8 cellular contexts compared by ENCODE assay signal in genomic region chr10:27240891-27241639, GRCh38. TPM values are rescaled to one million over a fixed set of nuclear protein-coding genes. Genes with fewer than 3 reads are reported as not detected.
DNase-seq lines count a peak whose midpoint lies in the region; ATAC-seq and TF ChIP-seq lines count a peak whose summit lies in the region.

No MANE protein-coding gene starts in this region.

- H3K4me1 ChIP-seq in SJCRH30, result no peaks in the 10 kb centered on the region

- H3K9me3 ChIP-seq in SJCRH30 (replicated peaks), result no peaks in the 10 kb centered on the region

- H3K9me3 Mint-ChIP-seq in chondrocyte (ENCODE audit: low read depth), result no peaks in the 10 kb centered on the region
- no peaks in the 10 kb centered on the region for H3K9me3 Mint-ChIP-seq in stimulated activated naive B cell treated with anti-CD40 and anti-IgM and Interleukin-4, amounts not matched to agents 10 μg/mL and 1 μg/mL and 100 μg/mL, for 72 hours

- H3K27ac ChIP-seq in SJCRH30 (peak overlapping the region; percentile 82), layer of hippocampus (ENCODE audit: low read depth, low read length) (peak overlapping the region; percentile 95)

- no peak for TF ChIP-seq CTCF in chondrocyte (IDR thresholded peaks at IDR 0.05)

- H3K4me3 ChIP-seq in SJCRH30, result peak overlapping the region; percentile 82

- H3K27me3 ChIP-seq in SJCRH30, result no peaks in the 10 kb centered on the region
- H3K27me3 ChIP-seq in layer of hippocampus (ENCODE audit: control insufficient read depth, insufficient read depth, low read length), result no peaks in the 10 kb centered on the region

- H3K36me3 ChIP-seq in SJCRH30, result peaks cover 5% of the 10 kb centered on the region; the same call in 1 of the 2 replicates

- H3K27ac Mint-ChIP-seq in chondrocyte (ENCODE audit: unreplicated experiment), result peak overlapping the region; percentile 96
- H3K27ac Mint-ChIP-seq in stimulated activated naive B cell treated with anti-CD40 and anti-IgM and Interleukin-4, amounts not matched to agents 10 μg/mL and 1 μg/mL and 100 μg/mL, for 72 hours, result peak overlapping the region; percentile 100

- H3K36me3 Mint-ChIP-seq in chondrocyte (ENCODE audit: low read depth), result no peaks in the 10 kb centered on the region
- peaks cover 4 to 7% of the 10 kb centered on the region in 2 donors for H3K36me3 Mint-ChIP-seq in stimulated activated naive B cell treated with anti-CD40 and anti-IgM and Interleukin-4, amounts not matched to agents 10 μg/mL and 1 μg/mL and 100 μg/mL, for 72 hours

- ATAC-seq in GM18909 (IDR thresholded peaks at IDR 0.05; ENCODE audit: poor library complexity, unreplicated experiment), result peak; percentile 14
- ATAC-seq in HG03135 (IDR thresholded peaks at IDR 0.05; ENCODE audit: unreplicated experiment), result peak; percentile 17
- peak; percentile 41 to 48 for ATAC-seq in stimulated activated naive B cell treated with anti-CD40 and anti-IgM and Interleukin-4, amounts not matched to agents 10 μg/mL and 1 μg/mL and 100 μg/mL, for 72 hours (replicated peaks)

- DNase-seq in CD1c-positive myeloid dendritic cell (ENCODE audit: extremely low spot score) (peak; percentile 70), SJCRH30 (peak in 1 of 2 experiments; percentile 45), chondrocyte (ENCODE audit: low spot score) (no peak), HPDE6-E6E7 (ENCODE audit: extremely low spot score) (no peak)
- peak; percentile 65 for DNase-seq in stimulated activated naive B cell treated with anti-CD40 and anti-IgM and Interleukin-4, amounts not matched to agents 10 μg/mL and 1 μg/mL and 100 μg/mL, for 72 hours

- H3K4me3 Mint-ChIP-seq in chondrocyte (ENCODE audit: unreplicated experiment), result peak overlapping the region; percentile 97
- H3K4me3 Mint-ChIP-seq in stimulated activated naive B cell treated with anti-CD40 and anti-IgM and Interleukin-4, amounts not matched to agents 10 μg/mL and 1 μg/mL and 100 μg/mL, for 72 hours, result peak overlapping the region; percentile 97 to 99

- H3K4me1 Mint-ChIP-seq in chondrocyte (ENCODE audit: low read depth), result peaks cover 33% of the 10 kb centered on the region
- H3K4me1 Mint-ChIP-seq in stimulated activated naive B cell treated with anti-CD40 and anti-IgM and Interleukin-4, amounts not matched to agents 10 μg/mL and 1 μg/mL and 100 μg/mL, for 72 hours, result peaks cover 23 to 31% of the 10 kb centered on the region in 2 donors

- H3K27me3 Mint-ChIP-seq in chondrocyte (ENCODE audit: low read depth), result no peaks in the 10 kb centered on the region
- H3K27me3 Mint-ChIP-seq in stimulated activated naive B cell treated with anti-CD40 and anti-IgM and Interleukin-4, amounts not matched to agents 10 μg/mL and 1 μg/mL and 100 μg/mL, for 72 hours, result no peaks in the 10 kb centered on the region

RNA-seq across cellular contexts. Expression of gene ACBD5, which starts 0.5 kb away (rescaled TPM):
- total RNA-seq in SJCRH30 (2014; rRNA removed; shearing (Covaris generic)), result 19.2 and 21.1 TPM in 2 replicates
- total RNA-seq in chondrocyte, result 20.6 to 24.7 TPM (median 24.6 TPM) in 3 replicates

Comparison
In these comparisons a context has a peak if more than half of its experiments do, and no peak if none do; other contexts are left out.
1. DNase-seq: peak in CD1c-positive myeloid dendritic cell (single experiment) and stimulated activated naive B cell treated with anti-CD40 and anti-IgM and Interleukin-4, amounts not matched to agents 10 μg/mL and 1 μg/mL and 100 μg/mL, for 72 hours (single experiment); none in chondrocyte (single experiment) and HPDE6-E6E7 (single experiment).
2. Peak in every context shown above with its lines, with median percentiles within 50 percentile points of each other: ATAC-seq.